Comparison of ENCODE assay signal across 10 cellular contexts in genomic region chr3:40445062-40445461, GRCh38. TPM values are rescaled to one million over a fixed set of nuclear protein-coding genes. Genes with fewer than 3 reads are reported as not detected.
"Had no signal": no experiment of that assay in that cellular context is flagged by ENCODE, and none has a peak within 500 bp of the region (broad histone marks: within the 10 kb centered on the region; RNA-seq: fewer than 3 reads in every experiment).

No MANE protein-coding gene starts in this region.

- H3K4me1 Mint-ChIP-seq: GM23338 had no signal

- H3K27ac Mint-ChIP-seq: GM23338, H9, HFFc6 had no signal

- H3K4me3 ChIP-seq: GM23248, GM23338, HAP-1 had no signal

- H3K4me2 ChIP-seq: GM23338 had no signal

- DNase-seq: GM23248, GOT3, H7, H9, HCEC 1CT, HFFc6 had no signal

- H2AFZ ChIP-seq: GM23248, GM23338 had no signal

- H3K27ac ChIP-seq: GM23248 had no signal

- H3K9me3 Mint-ChIP-seq: GM23338, H9, HFFc6 had no signal

- ATAC-seq: GM23338, HCT116 had no signal

- H3K9me3 ChIP-seq: HAP-1 had no signal

- H3K4me1 ChIP-seq: HAP-1 had no signal

- H3K4me3 Mint-ChIP-seq: GM23338, H9, HFFc6 had no signal

- H3K9ac ChIP-seq: GM23248 had no signal

RNA-seq across cellular contexts. Expression of gene ENTPD3, which starts 58.1 kb away (rescaled TPM):
- total RNA-seq: GM23248, H4, H7, H9, HFFc6 had no signal
